In the genomic region with DNA sequence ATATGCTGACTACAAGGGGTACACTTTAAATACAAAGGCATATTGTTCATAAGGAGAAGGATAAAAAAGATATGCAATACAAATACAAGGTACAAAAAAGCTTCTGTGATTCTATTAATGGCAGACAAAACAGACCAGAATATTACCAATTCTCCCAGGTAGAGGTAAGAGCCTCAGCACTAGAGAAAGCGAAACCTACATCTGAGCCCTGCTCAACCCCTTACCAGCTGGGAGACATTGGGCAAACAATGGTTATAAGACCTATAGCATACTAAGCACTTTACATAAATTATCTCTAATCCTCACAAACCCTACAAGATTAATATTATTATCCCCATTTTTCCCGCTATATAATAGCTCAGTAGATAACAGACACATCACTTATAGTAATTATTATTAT, we compare ENCODE assay signal across 7 cellular contexts. TPM values are rescaled to one million over a fixed set of nuclear protein-coding genes. Genes with fewer than 3 reads are reported as not detected.
"Had no signal": no experiment of that assay in that cellular context is flagged by ENCODE, and none has a peak within 500 bp of the region (broad histone marks: within the 10 kb centered on the region; RNA-seq: fewer than 3 reads in every experiment).

No MANE protein-coding gene starts in this region.

- H3K4me1 Mint-ChIP-seq: GM23338, H9 had no signal

- H3K27ac Mint-ChIP-seq: GM23338, H9 had no signal

- H2AFZ ChIP-seq: GM23338 had no signal

- ATAC-seq: GM23338 had no signal

- H3K4me3 ChIP-seq: GM23338, K562 had no signal

- H3K4me2 ChIP-seq: GM23338 had no signal

- H3K9me3 Mint-ChIP-seq: GM23338, H9 had no signal

- DNase-seq: H9, HCEC 1CT, IMR-90, KG1 had no signal

- H3K4me3 Mint-ChIP-seq: GM23338, H9 had no signal

RNA-seq across cellular contexts. Expression of a gene that starts 41.2 kb away (rescaled TPM):
- total RNA-seq: HT-29, IMR-90, K562 had no signal
